In the genomic region with DNA sequence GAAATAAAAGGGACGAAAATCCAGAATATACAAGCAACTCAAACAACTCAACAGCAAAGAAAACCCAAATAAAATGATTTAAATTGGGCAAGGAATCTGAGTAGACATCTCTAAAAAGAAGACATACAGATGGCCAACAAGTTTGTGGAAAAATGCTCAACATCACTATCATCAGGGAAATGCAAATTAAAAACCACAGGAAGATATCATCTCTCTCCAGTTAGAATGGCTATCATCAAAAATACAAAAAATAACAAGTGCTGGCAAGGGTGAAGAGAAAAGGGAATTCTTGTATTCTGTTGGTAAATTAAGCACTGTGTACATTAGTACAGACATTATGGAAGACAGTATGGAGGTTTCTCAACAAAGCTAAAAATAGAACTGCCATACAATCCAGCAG, we compare ENCODE assay signal across 17 cellular contexts.
DNase-seq lines count a peak whose midpoint lies in the region; ATAC-seq and TF ChIP-seq lines count a peak whose summit lies in the region.
"Had no signal": no experiment of that assay in that cellular context is flagged by ENCODE, and none has a peak within 500 bp of the region (broad histone marks: within the 10 kb centered on the region; RNA-seq: fewer than 3 reads in every experiment).

No MANE protein-coding gene starts in this region.

- no peaks in the 10 kb centered on the region for H3K9me2 ChIP-seq in MM.1S (replicated peaks; ENCODE audit: insufficient read depth, low read length)

- H3K9ac ChIP-seq in smooth muscle cell (ENCODE audit: low read depth) = no peak overlapping the region
- H3K9ac ChIP-seq in MM.1S (ENCODE audit: low read length) = no peak overlapping the region
- H3K9ac ChIP-seq: BLaER1 treated with 17β-estradiol and CSF1 and Interleukin-3, amounts not matched to agents 10 nM and 100 nM had no signal

- no peak overlapping the region for H2AFZ ChIP-seq in smooth muscle cell (ENCODE audit: low read depth)
- H2AFZ ChIP-seq in MM.1S (ENCODE audit: low read length) = no peak overlapping the region

- in situ Hi-C loops in brain microvascular endothelial cell (cut with HindIII; ENCODE audit: low pct_ligation_motif_present, low sequenced_read_pairs) = no loop called here

- H3K79me2 ChIP-seq in smooth muscle cell (ENCODE audit: low read depth) (peaks cover 87% of the 10 kb centered on the region), MM.1S (ENCODE audit: low read length) (no peaks in the 10 kb centered on the region)

- DNase-seq in EH (ENCODE audit: low read depth) (peak; percentile 33), brain microvascular endothelial cell (no peak), smooth muscle cell (lab: John Stamatoyannopoulos, UW; ENCODE audit: unreplicated experiment) (no peak), MM.1S (no peak), superior temporal gyrus (ENCODE audit: extremely low spot score) (no peak)
- DNase-seq: 8988T; Calu3; CD8-positive, alpha-beta T cell; DMS79 treated with DMSO at 0.1 percent for 48 hours; GOT3; H7; HFFc6 had no signal

- H3K4me2 ChIP-seq in smooth muscle cell (no peak overlapping the region), MM.1S (ENCODE audit: low read depth, low read length) (no peak overlapping the region)

- H3K27me3 ChIP-seq in brain microvascular endothelial cell (replicated peaks) (no peaks in the 10 kb centered on the region), smooth muscle cell (ENCODE audit: low read depth) (no peaks in the 10 kb centered on the region), MM.1S (replicated peaks; ENCODE audit: insufficient read depth, low read length) (no peaks in the 10 kb centered on the region)
- H3K27me3 ChIP-seq: BLaER1 treated with 17β-estradiol and CSF1 and Interleukin-3, amounts not matched to agents 10 nM and 100 nM had no signal

- ATAC-seq in SK-N-SH treated with all-trans-retinoic acid at 6 μM for 48 hours (peak; percentile 70), GM18502 (IDR thresholded peaks at IDR 0.05; ENCODE audit: poor library complexity, unreplicated experiment) (no peak)
- ATAC-seq: CD8-positive, alpha-beta T cell; HCT116 had no signal

- H3K4me3 ChIP-seq in brain microvascular endothelial cell (ENCODE audit: low read depth, low read length) = no peak overlapping the region
- no peak overlapping the region for H3K4me3 ChIP-seq in smooth muscle cell
- no peak overlapping the region for H3K4me3 ChIP-seq in MM.1S (ENCODE audit: low read length)
- H3K4me3 ChIP-seq: BLaER1 treated with 17β-estradiol and CSF1 and Interleukin-3, amounts not matched to agents 10 nM and 100 nM had no signal

- H3K27ac ChIP-seq in brain microvascular endothelial cell (peak overlapping the region; percentile 65), smooth muscle cell (ENCODE audit: low read depth) (peak overlapping the region; percentile 15), MM.1S (ENCODE audit: low read length) (no peak overlapping the region)
- H3K27ac ChIP-seq: BLaER1 treated with 17β-estradiol and CSF1 and Interleukin-3, amounts not matched to agents 10 nM and 100 nM; HL-60 had no signal

- H3K4me1 ChIP-seq in smooth muscle cell (ENCODE audit: low read depth) (no peaks in the 10 kb centered on the region), MM.1S (ENCODE audit: low read length) (no peaks in the 10 kb centered on the region)

- H3K36me3 ChIP-seq in brain microvascular endothelial cell (replicated peaks) (peaks cover 10% of the 10 kb centered on the region), smooth muscle cell (ENCODE audit: low read depth) (no peaks in the 10 kb centered on the region), MM.1S (replicated peaks; ENCODE audit: insufficient read depth, low read length) (no peaks in the 10 kb centered on the region)

- H4K20me1 ChIP-seq in smooth muscle cell (ENCODE audit: low read depth) (peaks cover 21% of the 10 kb centered on the region), MM.1S (ENCODE audit: insufficient read depth, low read length) (no peaks in the 10 kb centered on the region)
- H4K20me1 ChIP-seq: BLaER1 treated with 17β-estradiol and CSF1 and Interleukin-3, amounts not matched to agents 10 nM and 100 nM had no signal

- H3F3A ChIP-seq in smooth muscle cell (ENCODE audit: low read depth) (peaks cover 9% of the 10 kb centered on the region), MM.1S (ENCODE audit: insufficient read depth, low read length) (no peaks in the 10 kb centered on the region)

- no peak for TF ChIP-seq CTCF in brain microvascular endothelial cell (IDR thresholded peaks at IDR 0.05; ENCODE audit: low read depth, low read length, missing control alignments)
- no peak for TF ChIP-seq CTCF in smooth muscle cell (IDR thresholded peaks at IDR 0.05; ENCODE audit: borderline replicate concordance, insufficient read depth, poor library complexity, severe bottlenecking)
- TF ChIP-seq CTCF in MM.1S (IDR thresholded peaks at IDR 0.05; ENCODE audit: low read length) = no peak

- no peaks in the 10 kb centered on the region for H3K9me3 ChIP-seq in smooth muscle cell (replicated peaks; ENCODE audit: low read depth)
- no peaks in the 10 kb centered on the region for H3K9me3 ChIP-seq in MM.1S (replicated peaks; ENCODE audit: insufficient read depth, low read length)

- WGBS in smooth muscle cell (ENCODE audit: low lambda C conversion rate) = 100% methylated on average over 1 of the region's 1 CpG

TF ChIP-seq in SK-N-SH treated with all-trans-retinoic acid at 6 μM for 48 hours, 23 proteins besides CTCF, POLR2A, EP300 and RAD21:
- TF ChIP-seq TCF4 (CRISPR knock-in tag; IDR thresholded peaks at IDR 0.05; ENCODE audit: borderline replicate concordance) (no peak), ZNF8 (CRISPR knock-in tag; IDR thresholded peaks at IDR 0.05) (no peak), TOX (CRISPR knock-in tag; IDR thresholded peaks at IDR 0.05; ENCODE audit: borderline replicate concordance) (0 out of 2 replicates have a peak, but pooled peaks have one; percentile 34), ZNF70 (CRISPR knock-in tag; IDR thresholded peaks at IDR 0.05) (no peak)
- TF ChIP-seq, protein P1, sequence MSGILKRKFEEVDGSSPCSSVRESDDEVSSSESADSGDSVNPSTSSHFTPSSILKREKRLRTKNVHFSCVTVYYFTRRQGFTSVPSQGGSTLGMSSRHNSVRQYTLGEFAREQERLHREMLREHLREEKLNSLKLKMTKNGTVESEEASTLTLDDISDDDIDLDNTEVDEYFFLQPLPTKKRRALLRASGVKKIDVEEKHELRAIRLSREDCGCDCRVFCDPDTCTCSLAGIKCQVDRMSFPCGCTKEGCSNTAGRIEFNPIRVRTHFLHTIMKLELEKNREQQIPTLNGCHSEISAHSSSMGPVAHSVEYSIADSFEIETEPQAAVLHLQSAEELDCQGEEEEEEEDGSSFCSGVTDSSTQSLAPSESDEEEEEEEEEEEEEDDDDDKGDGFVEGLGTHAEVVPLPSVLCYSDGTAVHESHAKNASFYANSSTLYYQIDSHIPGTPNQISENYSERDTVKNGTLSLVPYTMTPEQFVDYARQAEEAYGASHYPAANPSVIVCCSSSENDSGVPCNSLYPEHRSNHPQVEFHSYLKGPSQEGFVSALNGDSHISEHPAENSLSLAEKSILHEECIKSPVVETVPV (CRISPR knock-in tag; IDR thresholded peaks at IDR 0.05) = no peak; the same call in 1 of the 2 replicates
